ENCODE assay signal across 1 cellular context in the genomic region with DNA sequence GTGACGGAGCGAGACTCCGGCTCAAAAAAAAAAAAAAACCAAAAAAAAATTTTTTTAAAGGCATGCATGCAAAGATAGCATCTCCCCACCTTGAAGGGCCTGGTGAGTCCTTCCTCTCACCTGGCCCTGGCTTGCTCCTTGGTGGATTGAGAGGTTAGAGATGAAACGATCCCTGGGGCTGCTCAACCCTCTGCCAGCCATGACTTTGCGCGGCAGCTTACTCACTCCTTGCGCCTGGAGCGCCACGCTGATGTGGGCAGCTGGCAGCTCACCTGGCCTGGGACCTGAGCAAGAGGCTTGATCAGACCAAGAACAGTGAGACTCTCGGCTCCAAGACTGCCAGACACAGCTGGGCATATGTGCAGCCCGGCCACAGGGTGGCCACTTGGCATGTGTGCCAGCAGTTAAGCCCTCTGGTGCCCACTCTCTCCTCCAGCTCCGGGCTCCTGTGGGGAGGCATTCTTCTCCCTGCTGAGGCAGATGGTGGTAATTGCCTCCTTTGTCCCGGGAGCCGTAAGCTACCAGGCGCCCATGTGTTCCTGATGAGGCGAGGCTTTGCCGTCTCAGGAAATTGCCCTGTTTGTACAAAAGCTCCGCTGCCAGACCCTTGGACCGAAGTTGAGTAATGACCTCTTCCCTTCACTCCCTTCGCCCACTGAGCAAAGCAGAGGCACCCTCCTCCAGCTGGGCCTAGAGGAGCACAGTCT.
A peak's percentile ranks its signal among the peaks of the same experiment; 100 is the strongest.
TF ChIP-seq lines count a peak whose summit lies in the region.

No MANE protein-coding gene starts in this region.

TF ChIP-seq in HepG2, 621 proteins besides CTCF, POLR2A, EP300 and RAD21 (continued from another document and continues in another):
- peak; percentile 80 for TF ChIP-seq ZNF331 (CRISPR knock-in tag; IDR thresholded peaks at IDR 0.05)
- TF ChIP-seq, protein P1, sequence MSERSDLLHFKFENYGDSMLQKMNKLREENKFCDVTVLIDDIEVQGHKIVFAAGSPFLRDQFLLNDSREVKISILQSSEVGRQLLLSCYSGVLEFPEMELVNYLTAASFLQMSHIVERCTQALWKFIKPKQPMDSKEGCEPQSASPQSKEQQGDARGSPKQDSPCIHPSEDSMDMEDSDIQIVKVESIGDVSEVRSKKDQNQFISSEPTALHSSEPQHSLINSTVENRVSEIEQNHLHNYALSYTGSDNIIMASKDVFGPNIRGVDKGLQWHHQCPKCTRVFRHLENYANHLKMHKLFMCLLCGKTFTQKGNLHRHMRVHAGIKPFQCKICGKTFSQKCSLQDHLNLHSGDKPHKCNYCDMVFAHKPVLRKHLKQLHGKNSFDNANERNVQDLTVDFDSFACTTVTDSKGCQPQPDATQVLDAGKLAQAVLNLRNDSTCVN (CRISPR knock-in tag; IDR thresholded peaks at IDR 0.05; ENCODE audit: borderline replicate concordance) = 0 out of 2 replicates have a peak, but pooled peaks have one; percentile 41
- TF ChIP-seq ZNF720 (CRISPR knock-in tag; IDR thresholded peaks at IDR 0.05) = no peak
- peak; percentile 37; the same call in 1 of the 2 replicates for TF ChIP-seq SOX5 (CRISPR knock-in tag; IDR thresholded peaks at IDR 0.05; ENCODE audit: borderline replicate concordance)
- no peak for TF ChIP-seq SUZ12 (IDR thresholded peaks at IDR 0.05; ENCODE audit: low read depth, low read length)
- TF ChIP-seq, protein P2, sequence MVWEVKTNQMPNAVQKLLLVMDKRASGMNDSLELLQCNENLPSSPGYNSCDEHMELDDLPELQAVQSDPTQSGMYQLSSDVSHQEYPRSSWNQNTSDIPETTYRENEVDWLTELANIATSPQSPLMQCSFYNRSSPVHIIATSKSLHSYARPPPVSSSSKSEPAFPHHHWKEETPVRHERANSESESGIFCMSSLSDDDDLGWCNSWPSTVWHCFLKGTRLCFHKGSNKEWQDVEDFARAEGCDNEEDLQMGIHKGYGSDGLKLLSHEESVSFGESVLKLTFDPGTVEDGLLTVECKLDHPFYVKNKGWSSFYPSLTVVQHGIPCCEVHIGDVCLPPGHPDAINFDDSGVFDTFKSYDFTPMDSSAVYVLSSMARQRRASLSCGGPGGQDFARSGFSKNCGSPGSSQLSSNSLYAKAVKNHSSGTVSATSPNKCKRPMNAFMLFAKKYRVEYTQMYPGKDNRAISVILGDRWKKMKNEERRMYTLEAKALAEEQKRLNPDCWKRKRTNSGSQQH (CRISPR knock-in tag; IDR thresholded peaks at IDR 0.05; ENCODE audit: low read depth) = no peak
- no peak; the same call in 1 of the 2 replicates for TF ChIP-seq MLXIP (CRISPR knock-in tag; IDR thresholded peaks at IDR 0.05; ENCODE audit: borderline replicate concordance)
- TF ChIP-seq ZIK1 (CRISPR knock-in tag; IDR thresholded peaks at IDR 0.05; ENCODE audit: borderline replicate concordance, low read depth) = no peak
- no peak for TF ChIP-seq ZNF577 (CRISPR knock-in tag; IDR thresholded peaks at IDR 0.05; ENCODE audit: borderline replicate concordance, low read depth)
- TF ChIP-seq ARNT (IDR thresholded peaks at IDR 0.05) = no peak
- TF ChIP-seq RBAK (CRISPR knock-in tag; IDR thresholded peaks at IDR 0.05) = no peak
- TF ChIP-seq CCDC6 (CRISPR knock-in tag; IDR thresholded peaks at IDR 0.05) = no peak
- TF ChIP-seq NFE2 (CRISPR knock-in tag; IDR thresholded peaks at IDR 0.05) = no peak
- peak; percentile 68 for TF ChIP-seq HOXA3 (CRISPR knock-in tag; IDR thresholded peaks at IDR 0.05)
- TF ChIP-seq ZNF354B (CRISPR knock-in tag; IDR thresholded peaks at IDR 0.05) = no peak
- TF ChIP-seq ARHGAP35 (CRISPR knock-in tag; IDR thresholded peaks at IDR 0.05; ENCODE audit: borderline replicate concordance) = no peak; the same call in 1 of the 2 replicates
- TF ChIP-seq, protein P3, sequence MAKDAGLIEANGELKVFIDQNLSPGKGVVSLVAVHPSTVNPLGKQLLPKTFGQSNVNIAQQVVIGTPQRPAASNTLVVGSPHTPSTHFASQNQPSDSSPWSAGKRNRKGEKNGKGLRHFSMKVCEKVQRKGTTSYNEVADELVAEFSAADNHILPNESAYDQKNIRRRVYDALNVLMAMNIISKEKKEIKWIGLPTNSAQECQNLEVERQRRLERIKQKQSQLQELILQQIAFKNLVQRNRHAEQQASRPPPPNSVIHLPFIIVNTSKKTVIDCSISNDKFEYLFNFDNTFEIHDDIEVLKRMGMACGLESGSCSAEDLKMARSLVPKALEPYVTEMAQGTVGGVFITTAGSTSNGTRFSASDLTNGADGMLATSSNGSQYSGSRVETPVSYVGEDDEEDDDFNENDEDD (CRISPR knock-in tag; IDR thresholded peaks at IDR 0.05; ENCODE audit: borderline replicate concordance) = peak; percentile 69; the same call in 1 of the 2 replicates
- no peak for TF ChIP-seq JARID2 (CRISPR knock-in tag; IDR thresholded peaks at IDR 0.05; ENCODE audit: insufficient replicate concordance)
- no peak for TF ChIP-seq ZBTB1 (CRISPR knock-in tag; IDR thresholded peaks at IDR 0.05; ENCODE audit: borderline replicate concordance)
- TF ChIP-seq AGO1 (IDR thresholded peaks at IDR 0.05; ENCODE audit: low read depth, low read length, poor library complexity, severe bottlenecking) = no peak
- TF ChIP-seq ZNF616 (CRISPR knock-in tag; IDR thresholded peaks at IDR 0.05; ENCODE audit: low read depth) = no peak
- TF ChIP-seq ETV6 (CRISPR knock-in tag; conservative IDR thresholded peaks at IDR 0.05) = peak; percentile 66; the same call in 1 of the 2 replicates
- TF ChIP-seq TERF1 (CRISPR knock-in tag; IDR thresholded peaks at IDR 0.05) = no peak
- TF ChIP-seq ATF3 (CRISPR knock-in tag; IDR thresholded peaks at IDR 0.05) = no peak
- no peak for TF ChIP-seq POGZ (CRISPR knock-in tag; IDR thresholded peaks at IDR 0.05)
- TF ChIP-seq ZNF24 (IDR thresholded peaks at IDR 0.05) = no peak
- TF ChIP-seq, protein P4, sequence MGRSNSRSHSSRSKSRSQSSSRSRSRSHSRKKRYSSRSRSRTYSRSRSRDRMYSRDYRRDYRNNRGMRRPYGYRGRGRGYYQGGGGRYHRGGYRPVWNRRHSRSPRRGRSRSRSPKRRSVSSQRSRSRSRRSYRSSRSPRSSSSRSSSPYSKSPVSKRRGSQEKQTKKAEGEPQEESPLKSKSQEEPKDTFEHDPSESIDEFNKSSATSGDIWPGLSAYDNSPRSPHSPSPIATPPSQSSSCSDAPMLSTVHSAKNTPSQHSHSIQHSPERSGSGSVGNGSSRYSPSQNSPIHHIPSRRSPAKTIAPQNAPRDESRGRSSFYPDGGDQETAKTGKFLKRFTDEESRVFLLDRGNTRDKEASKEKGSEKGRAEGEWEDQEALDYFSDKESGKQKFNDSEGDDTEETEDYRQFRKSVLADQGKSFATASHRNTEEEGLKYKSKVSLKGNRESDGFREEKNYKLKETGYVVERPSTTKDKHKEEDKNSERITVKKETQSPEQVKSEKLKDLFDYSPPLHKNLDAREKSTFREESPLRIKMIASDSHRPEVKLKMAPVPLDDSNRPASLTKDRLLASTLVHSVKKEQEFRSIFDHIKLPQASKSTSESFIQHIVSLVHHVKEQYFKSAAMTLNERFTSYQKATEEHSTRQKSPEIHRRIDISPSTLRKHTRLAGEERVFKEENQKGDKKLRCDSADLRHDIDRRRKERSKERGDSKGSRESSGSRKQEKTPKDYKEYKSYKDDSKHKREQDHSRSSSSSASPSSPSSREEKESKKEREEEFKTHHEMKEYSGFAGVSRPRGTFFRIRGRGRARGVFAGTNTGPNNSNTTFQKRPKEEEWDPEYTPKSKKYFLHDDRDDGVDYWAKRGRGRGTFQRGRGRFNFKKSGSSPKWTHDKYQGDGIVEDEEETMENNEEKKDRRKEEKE (IDR thresholded peaks at IDR 0.05) = no peak
- TF ChIP-seq ZNF234 (CRISPR knock-in tag; conservative IDR thresholded peaks at IDR 0.05) = no peak
- peak; percentile 58; the same call in 1 of the 2 replicates for TF ChIP-seq ZBTB43 (CRISPR knock-in tag; conservative IDR thresholded peaks at IDR 0.05)
- TF ChIP-seq NCOR1 (IDR thresholded peaks at IDR 0.05; ENCODE audit: borderline replicate concordance, low read length) = no peak
- TF ChIP-seq ISL2 (CRISPR knock-in tag; IDR thresholded peaks at IDR 0.05) = peak; percentile 61; the same call in 1 of the 2 replicates
- TF ChIP-seq ZNF335 (CRISPR knock-in tag; IDR thresholded peaks at IDR 0.05) = no peak
- 0 out of 2 replicates have a peak, but pooled peaks have one; percentile 51 for TF ChIP-seq CBFB (CRISPR knock-in tag; IDR thresholded peaks at IDR 0.05)
- no peak for TF ChIP-seq ZNF619 (CRISPR knock-in tag; IDR thresholded peaks at IDR 0.05)
- no peak for TF ChIP-seq XBP1 (CRISPR knock-in tag; IDR thresholded peaks at IDR 0.05)
- TF ChIP-seq CREB1 (IDR thresholded peaks at IDR 0.05) = no peak
- no peak for TF ChIP-seq CREB1 (CRISPR knock-in tag; IDR thresholded peaks at IDR 0.05)
- TF ChIP-seq ZNF256 (CRISPR knock-in tag; conservative IDR thresholded peaks at IDR 0.05) = peak; percentile 57; the same call in 1 of the 2 replicates
- no peak for TF ChIP-seq NFRKB (IDR thresholded peaks at IDR 0.05)
- TF ChIP-seq, protein P5, sequence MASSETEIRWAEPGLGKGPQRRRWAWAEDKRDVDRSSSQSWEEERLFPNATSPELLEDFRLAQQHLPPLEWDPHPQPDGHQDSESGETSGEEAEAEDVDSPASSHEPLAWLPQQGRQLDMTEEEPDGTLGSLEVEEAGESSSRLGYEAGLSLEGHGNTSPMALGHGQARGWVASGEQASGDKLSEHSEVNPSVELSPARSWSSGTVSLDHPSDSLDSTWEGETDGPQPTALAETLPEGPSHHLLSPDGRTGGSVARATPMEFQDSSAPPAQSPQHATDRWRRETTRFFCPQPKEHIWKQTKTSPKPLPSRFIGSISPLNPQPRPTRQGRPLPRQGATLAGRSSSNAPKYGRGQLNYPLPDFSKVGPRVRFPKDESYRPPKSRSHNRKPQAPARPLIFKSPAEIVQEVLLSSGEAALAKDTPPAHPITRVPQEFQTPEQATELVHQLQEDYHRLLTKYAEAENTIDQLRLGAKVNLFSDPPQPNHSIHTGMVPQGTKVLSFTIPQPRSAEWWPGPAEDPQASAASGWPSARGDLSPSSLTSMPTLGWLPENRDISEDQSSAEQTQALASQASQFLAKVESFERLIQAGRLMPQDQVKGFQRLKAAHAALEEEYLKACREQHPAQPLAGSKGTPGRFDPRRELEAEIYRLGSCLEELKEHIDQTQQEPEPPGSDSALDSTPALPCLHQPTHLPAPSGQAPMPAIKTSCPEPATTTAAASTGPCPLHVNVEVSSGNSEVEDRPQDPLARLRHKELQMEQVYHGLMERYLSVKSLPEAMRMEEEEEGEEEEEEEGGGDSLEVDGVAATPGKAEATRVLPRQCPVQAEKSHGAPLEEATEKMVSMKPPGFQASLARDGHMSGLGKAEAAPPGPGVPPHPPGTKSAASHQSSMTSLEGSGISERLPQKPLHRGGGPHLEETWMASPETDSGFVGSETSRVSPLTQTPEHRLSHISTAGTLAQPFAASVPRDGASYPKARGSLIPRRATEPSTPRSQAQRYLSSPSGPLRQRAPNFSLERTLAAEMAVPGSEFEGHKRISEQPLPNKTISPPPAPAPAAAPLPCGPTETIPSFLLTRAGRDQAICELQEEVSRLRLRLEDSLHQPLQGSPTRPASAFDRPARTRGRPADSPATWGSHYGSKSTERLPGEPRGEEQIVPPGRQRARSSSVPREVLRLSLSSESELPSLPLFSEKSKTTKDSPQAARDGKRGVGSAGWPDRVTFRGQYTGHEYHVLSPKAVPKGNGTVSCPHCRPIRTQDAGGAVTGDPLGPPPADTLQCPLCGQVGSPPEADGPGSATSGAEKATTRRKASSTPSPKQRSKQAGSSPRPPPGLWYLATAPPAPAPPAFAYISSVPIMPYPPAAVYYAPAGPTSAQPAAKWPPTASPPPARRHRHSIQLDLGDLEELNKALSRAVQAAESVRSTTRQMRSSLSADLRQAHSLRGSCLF (CRISPR knock-in tag; IDR thresholded peaks at IDR 0.05; ENCODE audit: borderline replicate concordance) = no peak
- no peak for TF ChIP-seq PCBP2 (optimal IDR thresholded peaks at IDR 0.05; ENCODE audit: low read depth, low read length, poor library complexity, severe bottlenecking)
- no peak for TF ChIP-seq ZNF562 (CRISPR knock-in tag; IDR thresholded peaks at IDR 0.05; ENCODE audit: borderline replicate concordance)
- TF ChIP-seq HOXA5 (CRISPR knock-in tag; IDR thresholded peaks at IDR 0.05) = peak; percentile 66; the same call in 1 of the 2 replicates
- no peak for TF ChIP-seq POLR2G (IDR thresholded peaks at IDR 0.05; ENCODE audit: low read depth, low read length)
- no peak for TF ChIP-seq KDM6A (CRISPR knock-in tag; IDR thresholded peaks at IDR 0.05; ENCODE audit: low read depth)
- TF ChIP-seq ATM (IDR thresholded peaks at IDR 0.05; ENCODE audit: borderline replicate concordance) = no peak
- TF ChIP-seq ZNF564 (CRISPR knock-in tag; IDR thresholded peaks at IDR 0.05) = no peak
